In genomic region chr16:53498984-53499383, GRCh38 we compare ENCODE assay signal across 26 cellular contexts. TPM values are rescaled to one million over a fixed set of nuclear protein-coding genes. Genes with fewer than 3 reads are reported as not detected.
A peak's percentile ranks its signal among the peaks of the same experiment; 100 is the strongest.
DNase-seq lines count a peak whose midpoint lies in the region; ATAC-seq and TF ChIP-seq lines count a peak whose summit lies in the region.
"Had no signal": no experiment of that assay in that cellular context is flagged by ENCODE, and none has a peak within 500 bp of the region (broad histone marks: within the 10 kb centered on the region; RNA-seq: fewer than 3 reads in every experiment).

No MANE protein-coding gene starts in this region.

- peak; percentile 4 for ATAC-seq in activated CD8-positive, alpha-beta T cell treated with anti-CD3 and anti-CD28 coated beads for 36 hours
- ATAC-seq in stimulated activated effector memory CD8-positive, alpha-beta T cell treated with anti-CD3 and anti-CD28 coated beads, Interleukin-12 subunit alpha, Interleukin-12 subunit beta, amount 100 ng/mL, for 72 hours = no peak
- ATAC-seq: left ventricle myocardium superior, pancreas had no signal

- no peaks in the 10 kb centered on the region for H3K9me3 Mint-ChIP-seq in activated T-cell treated with anti-CD3 and anti-CD28 coated beads, Interleukin-2, amount 50 U/mL, for 24 hours
- H3K9me3 Mint-ChIP-seq in activated CD8-positive, alpha-beta T cell treated with anti-CD3 and anti-CD28 coated beads for 36 hours = no peaks in the 10 kb centered on the region
- H3K9me3 Mint-ChIP-seq in immature natural killer cell = no peaks in the 10 kb centered on the region
- no peaks in the 10 kb centered on the region for H3K9me3 Mint-ChIP-seq in stimulated activated effector memory CD8-positive, alpha-beta T cell treated with anti-CD3 and anti-CD28 coated beads, Interleukin-12 subunit alpha, Interleukin-12 subunit beta, amount 100 ng/mL, for 72 hours
- H3K9me3 Mint-ChIP-seq: activated T-helper 2 cell treated with anti-CD3 and anti-CD28 coated beads, Interferon-gamma antibody, Interleukin-2, Interleukin-4, amounts not matched to agents 10 μg/mL and 5 μg/mL and 100 μg/mL, durations not matched to agents 14 hours and 24 hours and 36 hours; HFFc6; mesothelial cell of epicardium; nephron progenitor cell had no signal

- no peak for DNase-seq in activated T-cell treated with anti-CD3 and anti-CD28 coated beads, Interleukin-2, amount 50 U/mL, for 24 hours
- no peak for DNase-seq in activated T-cell treated with anti-CD3 and anti-CD28 coated beads, Interleukin-2, amount 50 U/mL, for 1 hour
- DNase-seq in activated CD8-positive, alpha-beta T cell treated with anti-CD3 and anti-CD28 coated beads for 36 hours = no peak
- no peak for DNase-seq in immature natural killer cell
- peak in 1 of 2 donors; percentile 46 for DNase-seq in stimulated activated effector memory CD8-positive, alpha-beta T cell treated with anti-CD3 and anti-CD28 coated beads, Interleukin-12 subunit alpha, Interleukin-12 subunit beta, amount 100 ng/mL, for 72 hours (ENCODE audit: low spot score in 2 of 2)
- no peak for DNase-seq in NCI-H2107 treated with DMSO at 0.1 percent for 48 hours (lab: John Stamatoyannopoulos, UW; ENCODE audit: unreplicated experiment)
- DNase-seq in A172 (ENCODE audit: low spot score) = no peak
- DNase-seq in glomerular visceral epithelial cell (ENCODE audit: extremely low spot score) = no peak
- DNase-seq: activated CD8-positive, alpha-beta memory T cell treated with anti-CD3 and anti-CD28 coated beads for 24 hours; AML-193; cerebellar nuclear complex; DMS153; dorsolateral prefrontal cortex; GM23248; HFFc6; IMR-90; left ventricle myocardium superior; NCI-H1048; NCI-H1694; NCI-H2171; NCI-H510A; nephron progenitor cell; pancreas; retina had no signal

- CTCF ChIA-PET in activated CD8-positive, alpha-beta T cell treated with anti-CD3 and anti-CD28 coated beads for 36 hours (lab: Charles Lee) = interaction anchor here (0.6 to 2.2 kb wide), 14 partner anchors 9 to 160 kb away, joined by 3 to 10 read pairs (median 4); no protein-coding TSS in a partner anchor

- peak overlapping the region; percentile 85 for H3K27ac Mint-ChIP-seq in activated T-cell treated with anti-CD3 and anti-CD28 coated beads, Interleukin-2, amount 50 U/mL, for 24 hours
- H3K27ac Mint-ChIP-seq in activated CD8-positive, alpha-beta T cell treated with anti-CD3 and anti-CD28 coated beads for 36 hours = peak overlapping the region; percentile 86
- peak overlapping the region in 4 of 6 donors; percentile 12 to 64 (median 51) for H3K27ac Mint-ChIP-seq in immature natural killer cell
- H3K27ac Mint-ChIP-seq in stimulated activated effector memory CD8-positive, alpha-beta T cell treated with anti-CD3 and anti-CD28 coated beads, Interleukin-12 subunit alpha, Interleukin-12 subunit beta, amount 100 ng/mL, for 72 hours = peak overlapping the region; percentile 79
- H3K27ac Mint-ChIP-seq: HFFc6, nephron progenitor cell had no signal

- POLR2A ChIA-PET in activated CD8-positive, alpha-beta T cell treated with anti-CD3 and anti-CD28 coated beads for 36 hours (lab: Charles Lee) = interaction anchor here (0.6 to 2.0 kb wide), 9 partner anchors 10 to 440 kb away, joined by 3 to 8 read pairs (median 3); no protein-coding TSS in a partner anchor

- peaks cover 60% of the 10 kb centered on the region for H3K4me1 Mint-ChIP-seq in activated T-cell treated with anti-CD3 and anti-CD28 coated beads, Interleukin-2, amount 50 U/mL, for 24 hours (ENCODE audit: low read depth)
- peaks cover 46% of the 10 kb centered on the region for H3K4me1 Mint-ChIP-seq in activated CD8-positive, alpha-beta T cell treated with anti-CD3 and anti-CD28 coated beads for 36 hours (ENCODE audit: low read depth)
- peaks cover 32 to 69% of the 10 kb centered on the region in 2 donors for H3K4me1 Mint-ChIP-seq in immature natural killer cell
- peaks cover 25% of the 10 kb centered on the region for H3K4me1 Mint-ChIP-seq in stimulated activated effector memory CD8-positive, alpha-beta T cell treated with anti-CD3 and anti-CD28 coated beads, Interleukin-12 subunit alpha, Interleukin-12 subunit beta, amount 100 ng/mL, for 72 hours

- no peaks in the 10 kb centered on the region for H3K27me3 Mint-ChIP-seq in activated T-cell treated with anti-CD3 and anti-CD28 coated beads, Interleukin-2, amount 50 U/mL, for 24 hours
- H3K27me3 Mint-ChIP-seq in activated CD8-positive, alpha-beta T cell treated with anti-CD3 and anti-CD28 coated beads for 36 hours = no peaks in the 10 kb centered on the region
- peaks cover 8% of the 10 kb centered on the region in 3 donors for H3K27me3 Mint-ChIP-seq in immature natural killer cell (ENCODE audit: low read depth in 3 of 3)

- intact Hi-C loops in activated CD8-positive, alpha-beta T cell treated with anti-CD3 and anti-CD28 coated beads for 36 hours (cut with micrococcal nuclease) = no loop called here

- H3K4me3 Mint-ChIP-seq in activated T-cell treated with anti-CD3 and anti-CD28 coated beads, Interleukin-2, amount 50 U/mL, for 24 hours = no peak overlapping the region
- peak overlapping the region; percentile 29 for H3K4me3 Mint-ChIP-seq in activated CD8-positive, alpha-beta T cell treated with anti-CD3 and anti-CD28 coated beads for 36 hours
- no peak overlapping the region for H3K4me3 Mint-ChIP-seq in immature natural killer cell
- no peak overlapping the region for H3K4me3 Mint-ChIP-seq in stimulated activated effector memory CD8-positive, alpha-beta T cell treated with anti-CD3 and anti-CD28 coated beads, Interleukin-12 subunit alpha, Interleukin-12 subunit beta, amount 100 ng/mL, for 72 hours
- H3K4me3 Mint-ChIP-seq: HFFc6, mesothelial cell of epicardium, nephron progenitor cell had no signal

- no peak for TF ChIP-seq CTCF in activated CD8-positive, alpha-beta T cell treated with anti-CD3 and anti-CD28 coated beads for 36 hours (IDR thresholded peaks at IDR 0.05)

- H3K36me3 Mint-ChIP-seq in activated T-cell treated with anti-CD3 and anti-CD28 coated beads, Interleukin-2, amount 50 U/mL, for 24 hours (ENCODE audit: low read depth) = peaks cover 66% of the 10 kb centered on the region
- H3K36me3 Mint-ChIP-seq in activated CD8-positive, alpha-beta T cell treated with anti-CD3 and anti-CD28 coated beads for 36 hours (ENCODE audit: low read depth) = peaks cover 50% of the 10 kb centered on the region
- H3K36me3 Mint-ChIP-seq in immature natural killer cell = peaks cover 17 to 40% (median 18%) of the 10 kb centered on the region in 3 donors
- H3K36me3 Mint-ChIP-seq in stimulated activated effector memory CD8-positive, alpha-beta T cell treated with anti-CD3 and anti-CD28 coated beads, Interleukin-12 subunit alpha, Interleukin-12 subunit beta, amount 100 ng/mL, for 72 hours = peaks cover 61% of the 10 kb centered on the region

RNA-seq across cellular contexts. Expression of gene AKTIP, which starts 4.0 kb away (rescaled TPM):
- total RNA-seq in activated CD8-positive, alpha-beta T cell treated with anti-CD3 and anti-CD28 coated beads for 36 hours = 10 to 100 TPM; 24.4 to 24.7 TPM
- 10 to 100 TPM; 23.3 to 32.0 (median 30.9) TPM for polyA plus RNA-seq in immature natural killer cell
- total RNA-seq in A172 (2014; rRNA removed; shearing (Covaris generic)) = 36.6 and 40.0 TPM in 2 replicates
